8 cellular contexts compared by ENCODE assay signal in the genomic region with DNA sequence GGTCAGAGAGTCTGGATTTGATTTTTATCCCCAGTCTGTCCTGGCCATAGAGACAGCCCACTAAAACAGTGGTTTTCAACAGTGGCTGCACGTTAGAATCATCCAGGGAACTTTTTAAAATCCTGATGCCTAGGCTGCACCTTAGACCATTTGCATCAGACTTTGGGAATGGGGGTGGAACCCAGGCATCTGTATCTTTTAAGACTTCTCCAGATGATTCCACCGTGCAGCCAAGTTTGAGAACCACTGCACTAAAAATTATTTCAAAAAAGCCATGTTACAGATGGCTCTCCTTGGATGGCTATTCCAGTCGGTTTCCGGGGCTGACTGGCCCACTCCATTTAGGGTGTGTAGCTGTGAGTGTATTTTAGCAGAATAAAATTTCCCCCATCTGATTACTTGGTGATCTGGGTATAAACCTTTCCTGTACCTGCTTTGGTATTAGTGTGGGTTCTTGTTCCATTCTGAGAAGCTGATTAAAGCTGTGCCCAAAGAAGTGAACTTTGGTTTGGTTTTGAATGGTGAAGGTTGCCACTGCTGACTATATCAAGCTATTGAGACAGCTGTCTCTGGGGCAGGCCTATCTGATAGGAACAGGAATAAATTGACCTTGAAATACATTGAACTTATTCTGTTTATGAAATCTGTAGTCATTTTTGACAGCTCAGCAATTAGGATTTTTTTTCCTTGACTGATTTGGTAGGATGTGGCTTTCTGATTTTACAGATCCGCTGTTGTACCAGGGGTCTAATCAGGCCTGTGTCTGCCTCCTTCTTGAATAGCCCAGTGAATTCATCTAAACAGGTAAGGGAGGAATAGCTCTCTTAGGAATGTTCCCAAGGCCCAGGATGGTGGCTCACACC. TPM values are rescaled to one million over a fixed set of nuclear protein-coding genes. Genes with fewer than 3 reads are reported as not detected.
DNase-seq lines count a peak whose midpoint lies in the region; ATAC-seq and TF ChIP-seq lines count a peak whose summit lies in the region.

No MANE protein-coding gene starts in this region.

- peaks cover 12 to 27% (median 19%) of the 10 kb centered on the region in 4 donors for H3K4me1 Mint-ChIP-seq in CD4-positive, alpha-beta memory T cell

- peaks cover 35% of the 10 kb centered on the region for H3K79me2 ChIP-seq in OCI-LY3 (ENCODE audit: low read length)

- H3K27ac Mint-ChIP-seq in CD4-positive, alpha-beta memory T cell = peak overlapping the region; percentile 90 to 98 (median 97)

- H3K27me3 ChIP-seq in CD4-positive, alpha-beta memory T cell (ENCODE audit: insufficient read depth, low read length) = no peaks in the 10 kb centered on the region
- H3K27me3 ChIP-seq in OCI-LY3 (ENCODE audit: low read depth, low read length) (no peaks in the 10 kb centered on the region), ovary (no peaks in the 10 kb centered on the region)

- TF ChIP-seq CTCF in OCI-LY3 (IDR thresholded peaks at IDR 0.05; ENCODE audit: low read depth, low read length) (no peak), epithelial cell of esophagus (IDR thresholded peaks at IDR 0.05; ENCODE audit: insufficient read depth, low read depth, low read length, missing control alignments) (no peak), ovary (IDR thresholded peaks at IDR 0.05) (no peak)

- ATAC-seq in HG03342 (IDR thresholded peaks at IDR 0.05; ENCODE audit: unreplicated experiment) (no peak), GM21737 (IDR thresholded peaks at IDR 0.05; ENCODE audit: unreplicated experiment) (no peak)

- peak overlapping the region; percentile 89 for H3K4me2 ChIP-seq in OCI-LY3 (ENCODE audit: low read length)

- H3K27ac ChIP-seq in CD4-positive, alpha-beta memory T cell (ENCODE audit: low read depth, low read length) = peak overlapping the region; percentile 69
- no peak overlapping the region for H3K27ac ChIP-seq in OCI-LY3 (ENCODE audit: low read length)
- no peak overlapping the region for H3K27ac ChIP-seq in ovary

- CTCF ChIA-PET in CD4-positive, alpha-beta memory T cell (lab: Charles Lee; ENCODE audit: partially characterized antibody) = interaction anchor here (1.2 to 2.5 kb wide), 4 partner anchors 10 to 90 kb away, joined by 3 to 21 read pairs (median 12); no protein-coding TSS in a partner anchor

- no peak for TF ChIP-seq EP300 in ovary (IDR thresholded peaks at IDR 0.05)

- 56 to 63% (median 57%) methylated on average over 5 of the region's 5 CpGs for WGBS in ovary, 3 donors

- H4K20me1 ChIP-seq in OCI-LY3 (ENCODE audit: insufficient read depth, low read length) = no peaks in the 10 kb centered on the region

- peaks cover 22% of the 10 kb centered on the region for H3K4me1 ChIP-seq in CD4-positive, alpha-beta memory T cell (ENCODE audit: insufficient read depth, low read length)
- H3K4me1 ChIP-seq in OCI-LY3 (ENCODE audit: low read length) = peaks cover 12% of the 10 kb centered on the region
- peaks cover 4% of the 10 kb centered on the region for H3K4me1 ChIP-seq in ovary (ENCODE audit: insufficient read depth)

- POLR2A ChIA-PET in CD4-positive, alpha-beta memory T cell (lab: Charles Lee; ENCODE audit: partially characterized antibody) = interaction anchor here (0.9 to 5.2 kb wide), 6 partner anchors 9 to 298 kb away, joined by 3 to 101 read pairs (median 6); partner anchors contain the start of genes SNF8 and UBE2Z

- DNase-seq in CD4-positive, alpha-beta memory T cell = no peak
- no peak for DNase-seq in epithelial cell of esophagus (ENCODE audit: low read depth)
- no peak for DNase-seq in ovary
- no peak for DNase-seq in NCI-H82 treated with DMSO at 0.1 percent for 48 hours (lab: John Stamatoyannopoulos, UW; ENCODE audit: unreplicated experiment)
- no peak for DNase-seq in AG08395 (ENCODE audit: low spot score)

- peak overlapping the region; percentile 85 for H3K9ac ChIP-seq in OCI-LY3 (ENCODE audit: low read length)

- peak overlapping the region in 1 of 2 donors; percentile 93 for H3K4me3 ChIP-seq in CD4-positive, alpha-beta memory T cell (ENCODE audit: low read length in 2 of 2)
- peak overlapping the region; percentile 96 for H3K4me3 ChIP-seq in OCI-LY3 (ENCODE audit: low read length)
- H3K4me3 ChIP-seq in epithelial cell of esophagus (ENCODE audit: low read length) = peak overlapping the region; percentile 93
- H3K4me3 ChIP-seq in ovary = peak overlapping the region; percentile 54

- H2AFZ ChIP-seq in OCI-LY3 (ENCODE audit: low read depth, low read length) = no peak overlapping the region

- no peaks in the 10 kb centered on the region for H3K9me3 Mint-ChIP-seq in CD4-positive, alpha-beta memory T cell

- no peaks in the 10 kb centered on the region for H3K9me3 ChIP-seq in CD4-positive, alpha-beta memory T cell (ENCODE audit: control insufficient read depth in 1 of 2, low read length in 2 of 2)
- no peaks in the 10 kb centered on the region for H3K9me3 ChIP-seq in OCI-LY3 (ENCODE audit: insufficient read depth, low read length)
- H3K9me3 ChIP-seq in ovary = no peaks in the 10 kb centered on the region

- H3K4me3 Mint-ChIP-seq in CD4-positive, alpha-beta memory T cell = peak overlapping the region; percentile 86 to 97 (median 93)

- peaks cover 4% of the 10 kb centered on the region for H3K36me3 ChIP-seq in CD4-positive, alpha-beta memory T cell (ENCODE audit: insufficient read depth, low read length)
- H3K36me3 ChIP-seq in OCI-LY3 (replicated peaks; ENCODE audit: low read depth, low read length) (peaks cover 26% of the 10 kb centered on the region), ovary (no peaks in the 10 kb centered on the region)

- no peak for TF ChIP-seq POLR2A in ovary (IDR thresholded peaks at IDR 0.05)

- intact Hi-C loops in CD4-positive, alpha-beta memory T cell (cut with micrococcal nuclease) = loop anchor here (5.0 kb wide), 3 partner anchors 48 to 847 kb away; partner anchors contain the start of genes NFE2L1 and SNF8
- intact Hi-C loops in ovary (cut with DNase I) = no loop called here

- H3K27me3 Mint-ChIP-seq in CD4-positive, alpha-beta memory T cell = no peaks in the 10 kb centered on the region

- H3K36me3 Mint-ChIP-seq in CD4-positive, alpha-beta memory T cell = peaks cover 9 to 38% of the 10 kb centered on the region in 2 donors

RNA-seq across cellular contexts. Expression of gene ATP5MC1, which starts 1.3 kb away (rescaled TPM):
- total RNA-seq in CD4-positive, alpha-beta memory T cell = 10 to 100 TPM; 28.6 to 30.6 TPM
- polyA plus RNA-seq in CD4-positive, alpha-beta memory T cell = 100 to 1,000 TPM; 137 to 173 TPM
- total RNA-seq in ovary = 10 to 100 TPM; 42.8 to 69.8 (median 59.9) TPM
- 100 to 1,000 TPM; 105 to 198 TPM for polyA plus RNA-seq in ovary

RNA-seq across cellular contexts. Expression of gene UBE2Z, which starts 14.3 kb away (rescaled TPM):
- total RNA-seq in CD4-positive, alpha-beta memory T cell = 100 to 1,000 TPM in 1 of 2 experiments, 10 to 100 TPM in 1; 98.4 to 105 TPM
- 10 to 100 TPM; 69.8 to 76.7 TPM for polyA plus RNA-seq in CD4-positive, alpha-beta memory T cell
- 10 to 100 TPM; 32.0 to 62.1 (median 58.2) TPM for total RNA-seq in ovary
- polyA plus RNA-seq in ovary = 10 to 100 TPM; 40.1 to 93.4 TPM

RNA-seq across cellular contexts. Expression of gene SNF8, which starts 50.8 kb away (rescaled TPM):
- 10 to 100 TPM; 55.6 to 59.4 TPM for total RNA-seq in CD4-positive, alpha-beta memory T cell
- polyA plus RNA-seq in CD4-positive, alpha-beta memory T cell = 100 to 1,000 TPM; 106 to 115 TPM
- total RNA-seq in ovary = 10 to 100 TPM; 41.0 to 94.2 (median 66.7) TPM
- 10 to 100 TPM; 65.0 to 73.1 TPM for polyA plus RNA-seq in ovary
